ENCODE assay signal across 11 cellular contexts in genomic region chr1:24155011-24155782, GRCh38. TPM values are rescaled to one million over a fixed set of nuclear protein-coding genes. Genes with fewer than 3 reads are reported as not detected.
DNase-seq lines count a peak whose midpoint lies in the region; ATAC-seq lines count a peak whose summit lies in the region.
"Had no signal": no experiment of that assay in that cellular context is flagged by ENCODE, and none has a peak within 500 bp of the region (broad histone marks: within the 10 kb centered on the region; RNA-seq: fewer than 3 reads in every experiment).

No MANE protein-coding gene starts in this region.

- no peak overlapping the region for H3K27ac Mint-ChIP-seq in activated T-helper 2 cell treated with anti-CD3 and anti-CD28 coated beads, Interferon-gamma antibody, Interleukin-2, Interleukin-4, amounts not matched to agents 10 μg/mL and 5 μg/mL and 100 μg/mL, durations not matched to agents 14 hours and 24 hours and 36 hours
- H3K27ac Mint-ChIP-seq: stimulated activated naive CD8-positive, alpha-beta T cell treated with anti-CD3 and anti-CD28 coated beads, Interleukin-15, Interleukin-2, amounts not matched to agents 100 ng/mL and 50 ng/mL, for 24 hours had no signal

- ATAC-seq in left colon, result peak; percentile 40
- ATAC-seq in GM21381 (IDR thresholded peaks at IDR 0.05; ENCODE audit: unreplicated experiment), result no peak

- in situ Hi-C loops in SK-MEL-5 (cut with HindIII; ENCODE audit: low pct_unique_long_range_greater_than_20kb, low sequenced_read_pairs), result no loop called here

- no peaks in the 10 kb centered on the region for H3K9me3 Mint-ChIP-seq in activated T-helper 2 cell treated with anti-CD3 and anti-CD28 coated beads, Interferon-gamma antibody, Interleukin-2, Interleukin-4, amounts not matched to agents 10 μg/mL and 5 μg/mL and 100 μg/mL, durations not matched to agents 14 hours and 24 hours and 36 hours
- H3K9me3 Mint-ChIP-seq: stimulated activated naive CD8-positive, alpha-beta T cell treated with anti-CD3 and anti-CD28 coated beads, Interleukin-15, Interleukin-2, amounts not matched to agents 100 ng/mL and 50 ng/mL, for 24 hours had no signal

- no peak overlapping the region for H3K4me3 Mint-ChIP-seq in activated T-helper 2 cell treated with anti-CD3 and anti-CD28 coated beads, Interferon-gamma antibody, Interleukin-2, Interleukin-4, amounts not matched to agents 10 μg/mL and 5 μg/mL and 100 μg/mL, durations not matched to agents 14 hours and 24 hours and 36 hours (ENCODE audit: low read depth)
- H3K4me3 Mint-ChIP-seq: stimulated activated naive CD8-positive, alpha-beta T cell treated with anti-CD3 and anti-CD28 coated beads, Interleukin-15, Interleukin-2, amounts not matched to agents 100 ng/mL and 50 ng/mL, for 24 hours had no signal

- peaks cover 7% of the 10 kb centered on the region for H3K36me3 ChIP-seq in H7 (replicated peaks; ENCODE audit: control insufficient read depth, insufficient read depth, low read length)

- peaks cover 9% of the 10 kb centered on the region for H3K4me1 Mint-ChIP-seq in activated T-helper 2 cell treated with anti-CD3 and anti-CD28 coated beads, Interferon-gamma antibody, Interleukin-2, Interleukin-4, amounts not matched to agents 10 μg/mL and 5 μg/mL and 100 μg/mL, durations not matched to agents 14 hours and 24 hours and 36 hours (ENCODE audit: low read depth)

- H3K36me3 Mint-ChIP-seq in activated T-helper 2 cell treated with anti-CD3 and anti-CD28 coated beads, Interferon-gamma antibody, Interleukin-2, Interleukin-4, amounts not matched to agents 10 μg/mL and 5 μg/mL and 100 μg/mL, durations not matched to agents 14 hours and 24 hours and 36 hours (ENCODE audit: low read depth), result no peaks in the 10 kb centered on the region

- DNase-seq in DMS53 treated with DMSO at 0.1 percent for 48 hours (lab: John Stamatoyannopoulos, UW; ENCODE audit: unreplicated experiment) (peak; percentile 66), H7 (peak; percentile 81), SK-MEL-5 (ENCODE audit: low read depth, low spot score) (peak; percentile 8), left colon (peak; percentile 51 to 57), C1 segment of cervical spinal cord (lab: John Stamatoyannopoulos, UW) (no peak), GDM1 (lab: John Stamatoyannopoulos, UW) (no peak)
- no peak for DNase-seq in activated T-helper 2 cell treated with anti-CD3 and anti-CD28 coated beads, Interferon-gamma antibody, Interleukin-2, Interleukin-4, amounts not matched to agents 10 μg/mL and 5 μg/mL and 100 μg/mL, durations not matched to agents 14 hours and 24 hours and 36 hours (ENCODE audit: low spot score)
- DNase-seq: nucleus accumbens had no signal

- no peak overlapping the region for H3K4me3 ChIP-seq in H7 (ENCODE audit: insufficient read depth, low read depth, low read length)

- intact Hi-C loops in left colon (cut with DNase I, micrococcal nuclease), result no loop called here
- intact Hi-C loops in activated T-helper 2 cell treated with anti-CD3 and anti-CD28 coated beads, Interferon-gamma antibody, Interleukin-2, Interleukin-4, amounts not matched to agents 10 μg/mL and 5 μg/mL and 100 μg/mL, durations not matched to agents 14 hours and 24 hours and 36 hours (cut with micrococcal nuclease), result no loop called here

- peaks cover 15% of the 10 kb centered on the region for H3K27me3 Mint-ChIP-seq in activated T-helper 2 cell treated with anti-CD3 and anti-CD28 coated beads, Interferon-gamma antibody, Interleukin-2, Interleukin-4, amounts not matched to agents 10 μg/mL and 5 μg/mL and 100 μg/mL, durations not matched to agents 14 hours and 24 hours and 36 hours (ENCODE audit: low read depth)

- no peaks in the 10 kb centered on the region for H3K27me3 ChIP-seq in H7 (ENCODE audit: control insufficient read depth, insufficient read depth, low read length)

RNA-seq across cellular contexts. Expression of gene IL22RA1, which starts 12.3 kb away (rescaled TPM):
- 0.10 TPM in 1 of 2 replicates, not detected in the other for total RNA-seq in H7 (2014; rRNA removed; shearing (Covaris generic))
- 0.37 and 0.77 TPM in 2 replicates for total RNA-seq in SK-MEL-5 (2014; rRNA removed; shearing (Covaris generic))
- 1.8 and 2.8 TPM in 2 replicates for polyA plus RNA-seq in SK-MEL-5 (2015; cell fraction: cytosol; rRNA removed)
- polyA plus RNA-seq in SK-MEL-5 (2015; cell fraction: nucleus; rRNA removed), result 0.35 and 1.4 TPM in 2 replicates
- total RNA-seq in left colon, result 10 to 100 TPM; 26.6 to 40.0 TPM
- not detected in 2 replicates for total RNA-seq in activated T-helper 2 cell treated with anti-CD3 and anti-CD28 coated beads, Interferon-gamma antibody, Interleukin-2, Interleukin-4, amounts not matched to agents 10 μg/mL and 5 μg/mL and 100 μg/mL, durations not matched to agents 14 hours and 24 hours and 36 hours
- total RNA-seq: frontal cortex had no signal

RNA-seq across cellular contexts. Expression of gene IFNLR1, which starts 31.9 kb away (rescaled TPM):
- total RNA-seq in H7 (2014; rRNA removed; shearing (Covaris generic)), result 4.8 and 6.7 TPM in 2 replicates
- total RNA-seq in SK-MEL-5 (2014; rRNA removed; shearing (Covaris generic)), result not detected in 2 replicates
- polyA plus RNA-seq in SK-MEL-5 (2015; cell fraction: cytosol; rRNA removed), result not detected in 2 replicates
- not detected in 2 replicates for polyA plus RNA-seq in SK-MEL-5 (2015; cell fraction: nucleus; rRNA removed)
- 10 to 100 TPM; 11.3 to 23.2 TPM for total RNA-seq in left colon
- 5.8 and 6.5 TPM in 2 replicates for total RNA-seq in activated T-helper 2 cell treated with anti-CD3 and anti-CD28 coated beads, Interferon-gamma antibody, Interleukin-2, Interleukin-4, amounts not matched to agents 10 μg/mL and 5 μg/mL and 100 μg/mL, durations not matched to agents 14 hours and 24 hours and 36 hours

RNA-seq across cellular contexts. Expression of gene MYOM3, which starts 43.3 kb away (rescaled TPM):
- total RNA-seq in H7 (2014; rRNA removed; shearing (Covaris generic)), result 0.03 and 0.11 TPM in 2 replicates
- total RNA-seq in SK-MEL-5 (2014; rRNA removed; shearing (Covaris generic)), result not detected in 2 replicates
- not detected in 2 replicates for polyA plus RNA-seq in SK-MEL-5 (2015; cell fraction: cytosol; rRNA removed)
- not detected in 2 replicates for polyA plus RNA-seq in SK-MEL-5 (2015; cell fraction: nucleus; rRNA removed)
- total RNA-seq in left colon, result 1 to 10 TPM; 4.1 to 4.2 TPM
- total RNA-seq in activated T-helper 2 cell treated with anti-CD3 and anti-CD28 coated beads, Interferon-gamma antibody, Interleukin-2, Interleukin-4, amounts not matched to agents 10 μg/mL and 5 μg/mL and 100 μg/mL, durations not matched to agents 14 hours and 24 hours and 36 hours, result not detected in 2 replicates
- total RNA-seq: frontal cortex had no signal

Comparison
In these comparisons a context has a peak if more than half of its experiments do, and no peak if none do; other contexts are left out.
1. DNase-seq: peak in DMS53 treated with DMSO at 0.1 percent for 48 hours (single experiment), H7 (single experiment), SK-MEL-5 (single experiment) and left colon (2 of 2); none in C1 segment of cervical spinal cord (0 of 14), activated T-helper 2 cell treated with anti-CD3 and anti-CD28 coated beads, Interferon-gamma antibody, Interleukin-2, Interleukin-4, amounts not matched to agents 10 μg/mL and 5 μg/mL and 100 μg/mL, durations not matched to agents 14 hours and 24 hours and 36 hours (single experiment) and GDM1 (single experiment).
2. RNA of gene IL22RA1, which starts 12.3 kb away (total RNA-seq): 26.6 to 40.0 TPM in left colon; 0.37 to 0.77 TPM in SK-MEL-5, 0.10 TPM in H7 and not detected in activated T-helper 2 cell treated with anti-CD3 and anti-CD28 coated beads, Interferon-gamma antibody, Interleukin-2, Interleukin-4, amounts not matched to agents 10 μg/mL and 5 μg/mL and 100 μg/mL, durations not matched to agents 14 hours and 24 hours and 36 hours; every median in the first group is over 10 times any median in the second.